ENCODE assay signal across 10 cellular contexts in the genomic region with DNA sequence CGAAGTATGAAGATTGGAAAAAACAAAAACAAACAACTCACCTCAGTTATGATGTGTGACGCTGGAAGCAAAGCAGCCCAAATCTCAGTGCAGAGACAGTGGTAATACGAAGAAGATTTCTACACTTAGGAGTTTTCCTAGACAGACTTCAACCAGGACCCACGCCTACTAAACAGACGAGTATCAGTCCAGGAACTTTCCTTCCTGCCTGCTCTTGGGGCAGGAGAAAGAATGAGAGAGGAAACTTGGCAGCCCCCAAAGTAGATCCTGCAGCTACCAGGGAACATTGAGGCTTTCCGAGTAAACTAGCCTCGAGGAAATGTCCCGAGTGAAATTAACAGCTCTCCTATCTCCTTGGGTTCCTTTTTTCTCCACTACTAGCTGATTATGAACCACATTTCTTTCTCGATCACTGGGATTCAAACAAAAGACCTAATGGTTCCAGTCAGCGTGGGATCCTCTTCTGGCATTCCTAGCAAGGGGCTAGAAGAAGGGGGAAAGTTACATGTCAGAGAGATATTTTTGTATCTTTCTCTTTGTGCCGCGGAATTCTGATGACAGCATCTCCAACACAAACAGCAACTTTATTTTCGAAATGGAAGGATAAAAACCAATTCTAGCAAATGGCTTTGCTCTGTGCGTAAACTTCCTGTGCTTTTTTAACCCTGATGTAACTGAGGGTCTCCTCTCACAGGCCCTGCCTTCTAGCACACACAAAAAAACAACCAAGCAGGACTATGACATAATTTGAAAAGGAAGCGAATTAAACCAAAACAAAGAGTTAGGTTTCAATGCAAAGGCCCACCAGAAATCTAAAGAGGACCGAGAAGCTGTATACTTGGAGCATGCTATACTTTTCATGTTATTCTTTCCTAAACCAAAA. TPM values are rescaled to one million over a fixed set of nuclear protein-coding genes. Genes with fewer than 3 reads are reported as not detected.
DNase-seq lines count a peak whose midpoint lies in the region; ATAC-seq and TF ChIP-seq lines count a peak whose summit lies in the region.
"Had no signal": no experiment of that assay in that cellular context is flagged by ENCODE, and none has a peak within 500 bp of the region (broad histone marks: within the 10 kb centered on the region; RNA-seq: fewer than 3 reads in every experiment).

No MANE protein-coding gene starts in this region.

- H3K9me3 ChIP-seq in mucosa of rectum (ENCODE audit: control insufficient read depth in 2 of 2, low read length in 2 of 2), result no peaks in the 10 kb centered on the region

- H3K27me3 ChIP-seq in dorsolateral prefrontal cortex (no peaks in the 10 kb centered on the region), mucosa of rectum (ENCODE audit: control insufficient read depth in 2 of 2, insufficient read depth in 2 of 2, low read length in 2 of 2) (no peaks in the 10 kb centered on the region)

- TF ChIP-seq CTCF in dorsolateral prefrontal cortex (IDR thresholded peaks at IDR 0.05 in 54 of 56, conservative IDR thresholded peaks at IDR 0.05 in 2 of 56; ENCODE audit: low read depth in 1 of 56, partially characterized antibody in 56 of 56) (no peak), type B pancreatic cell (conservative IDR thresholded peaks at IDR 0.05) (no peak)

- no peak for ATAC-seq in activated T-cell treated with anti-CD3 and anti-CD28 coated beads, Interleukin-2, amount 50 U/mL, for 4 hours
- ATAC-seq in HG03378 (IDR thresholded peaks at IDR 0.05; ENCODE audit: unreplicated experiment), result no peak
- no peak for ATAC-seq in activated T-helper 17 cell treated with anti-CD3 and anti-CD28 coated beads, Interleukin-2, amount 50 U/mL, for 72 hours (replicated peaks)

- H3K27me3 Mint-ChIP-seq in activated T-cell treated with anti-CD3 and anti-CD28 coated beads, Interleukin-2, amount 50 U/mL, for 4 hours (ENCODE audit: low read depth), result no peaks in the 10 kb centered on the region
- no peaks in the 10 kb centered on the region for H3K27me3 Mint-ChIP-seq in type B pancreatic cell
- H3K27me3 Mint-ChIP-seq in activated T-helper 17 cell treated with anti-CD3 and anti-CD28 coated beads, Interleukin-2, amount 50 U/mL, for 72 hours, result no peaks in the 10 kb centered on the region

- H3K36me3 Mint-ChIP-seq in activated T-cell treated with anti-CD3 and anti-CD28 coated beads, Interleukin-2, amount 50 U/mL, for 4 hours (ENCODE audit: insufficient read depth), result no peaks in the 10 kb centered on the region
- no peaks in the 10 kb centered on the region for H3K36me3 Mint-ChIP-seq in type B pancreatic cell
- no peaks in the 10 kb centered on the region for H3K36me3 Mint-ChIP-seq in activated T-helper 17 cell treated with anti-CD3 and anti-CD28 coated beads, Interleukin-2, amount 50 U/mL, for 72 hours (ENCODE audit: low read depth)

- peak overlapping the region; percentile 14 for H3K4me3 Mint-ChIP-seq in activated T-cell treated with anti-CD3 and anti-CD28 coated beads, Interleukin-2, amount 50 U/mL, for 4 hours
- no peak overlapping the region for H3K4me3 Mint-ChIP-seq in type B pancreatic cell
- no peak overlapping the region for H3K4me3 Mint-ChIP-seq in activated T-helper 17 cell treated with anti-CD3 and anti-CD28 coated beads, Interleukin-2, amount 50 U/mL, for 72 hours

- H3K4me1 Mint-ChIP-seq in activated T-cell treated with anti-CD3 and anti-CD28 coated beads, Interleukin-2, amount 50 U/mL, for 4 hours (ENCODE audit: low read depth), result peaks cover 13% of the 10 kb centered on the region
- peaks cover 5% of the 10 kb centered on the region for H3K4me1 Mint-ChIP-seq in type B pancreatic cell (ENCODE audit: unreplicated experiment)
- no peaks in the 10 kb centered on the region for H3K4me1 Mint-ChIP-seq in activated T-helper 17 cell treated with anti-CD3 and anti-CD28 coated beads, Interleukin-2, amount 50 U/mL, for 72 hours

- peaks cover 5% of the 10 kb centered on the region for H3K9me3 Mint-ChIP-seq in activated T-cell treated with anti-CD3 and anti-CD28 coated beads, Interleukin-2, amount 50 U/mL, for 4 hours
- H3K9me3 Mint-ChIP-seq in type B pancreatic cell, result peaks cover 8% of the 10 kb centered on the region
- H3K9me3 Mint-ChIP-seq in activated T-helper 17 cell treated with anti-CD3 and anti-CD28 coated beads, Interleukin-2, amount 50 U/mL, for 72 hours, result peaks cover 4% of the 10 kb centered on the region

- no peaks in the 10 kb centered on the region for H3K4me1 ChIP-seq in mucosa of rectum (ENCODE audit: control insufficient read depth in 2 of 2, insufficient read depth in 2 of 2, low read length in 2 of 2)

- H3K27ac Mint-ChIP-seq in type B pancreatic cell, result peak overlapping the region; percentile 26
- H3K27ac Mint-ChIP-seq in activated T-helper 17 cell treated with anti-CD3 and anti-CD28 coated beads, Interleukin-2, amount 50 U/mL, for 72 hours, result no peak overlapping the region

- H3K9ac ChIP-seq in mucosa of rectum (ENCODE audit: low read depth in 1 of 2, low read length in 2 of 2), result peak overlapping the region; percentile 41 to 68

- H3K27ac ChIP-seq in dorsolateral prefrontal cortex (peak overlapping the region in 50 of 59 donors; percentile 2 to 83 (median 50)), mucosa of rectum (ENCODE audit: low read depth in 2 of 2, low read length in 2 of 2) (peak overlapping the region; percentile 46 to 48)

- no peak for DNase-seq in activated T-cell treated with anti-CD3 and anti-CD28 coated beads, Interleukin-2, amount 50 U/mL, for 4 hours
- DNase-seq in activated T-cell treated with anti-CD3 and anti-CD28 coated beads, Interleukin-2, amount 50 U/mL, for 1 hour, result no peak
- DNase-seq in dorsolateral prefrontal cortex (no peak), type B pancreatic cell (ENCODE audit: extremely low spot score, unreplicated experiment) (no peak), dedifferentiated amniotic fluid mesenchymal stem cell (ENCODE audit: extremely low spot score) (no peak)
- DNase-seq: NCI-H2029 treated with DMSO at 0.1 percent for 48 hours; stimulated activated CD4-positive, alpha-beta T cell treated with anti-CD3 and anti-CD28 coated beads, Interleukin-15, amount 100 ng/mL, for 24 hours had no signal

- no peaks in the 10 kb centered on the region for H3K36me3 ChIP-seq in mucosa of rectum (ENCODE audit: control insufficient read depth in 2 of 2, insufficient read depth in 2 of 2, low read length in 2 of 2)

- H3K4me3 ChIP-seq in dorsolateral prefrontal cortex (peak overlapping the region; percentile 2 to 64 (median 44)), mucosa of rectum (ENCODE audit: low read length in 2 of 2) (peak overlapping the region; percentile 7 to 61)

- intact Hi-C loops in dorsolateral prefrontal cortex (cut with DNase I), result no loop called here

RNA-seq across cellular contexts. Expression of gene PPM1K, which starts 53.2 kb away (rescaled TPM):
- 10 to 100 TPM; 31.5 to 38.4 (median 35.9) TPM for total RNA-seq in activated T-cell treated with anti-CD3 and anti-CD28 coated beads, Interleukin-2, amount 50 U/mL, for 4 hours
- total RNA-seq in dorsolateral prefrontal cortex, result 100 to 1,000 TPM in 119 of 120 experiments, 10 to 100 TPM in 1; 96.3 to 246 (median 167) TPM
- total RNA-seq in type B pancreatic cell (ENCODE audit: low replicate concordance), result 23.2 and 24.8 TPM in 2 replicates
- total RNA-seq in activated T-helper 17 cell treated with anti-CD3 and anti-CD28 coated beads, Interleukin-2, amount 50 U/mL, for 72 hours, result 10 to 100 TPM; 49.9 to 66.7 TPM
